In the genomic region with DNA sequence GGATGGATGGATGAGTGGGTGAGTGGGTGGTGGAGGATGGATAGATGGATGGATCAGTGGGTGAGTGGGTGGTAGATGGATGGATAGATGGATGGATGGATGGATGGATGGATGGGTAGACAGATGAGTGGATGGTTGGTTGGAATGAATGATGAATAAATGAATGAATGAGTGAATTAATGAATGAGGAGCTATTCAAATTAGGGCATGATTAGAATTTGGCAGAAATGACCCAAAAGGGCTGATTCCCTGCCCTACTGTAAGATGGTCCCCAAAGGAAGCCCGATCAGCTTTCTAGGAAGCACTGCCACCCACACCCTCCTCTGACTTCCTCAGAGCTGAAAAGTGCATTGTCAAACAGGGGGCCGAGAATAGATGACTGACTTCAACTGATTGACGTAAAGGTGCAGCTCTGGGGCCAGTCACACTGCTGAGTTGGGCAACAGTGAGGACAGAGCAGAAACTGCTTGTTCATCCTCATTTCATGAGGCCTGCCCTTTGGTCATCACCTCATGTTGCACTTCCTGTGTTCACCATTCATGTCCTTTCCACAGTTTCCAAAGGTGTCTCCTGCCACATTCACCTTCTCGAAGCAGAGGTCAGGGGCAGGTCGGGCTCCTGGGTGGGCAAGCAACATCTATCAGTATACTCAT, we compare ENCODE assay signal across 13 cellular contexts. TPM values are rescaled to one million over a fixed set of nuclear protein-coding genes. Genes with fewer than 3 reads are reported as not detected.
A peak's percentile ranks its signal among the peaks of the same experiment; 100 is the strongest.
DNase-seq lines count a peak whose midpoint lies in the region; ATAC-seq lines count a peak whose summit lies in the region.
"Had no signal": no experiment of that assay in that cellular context is flagged by ENCODE, and none has a peak within 500 bp of the region (broad histone marks: within the 10 kb centered on the region; RNA-seq: fewer than 3 reads in every experiment).

No MANE protein-coding gene starts in this region.

- H3K27me3 Mint-ChIP-seq in activated CD4-positive, alpha-beta T cell treated with anti-CD3 and anti-CD28 coated beads for 36 hours = no peaks in the 10 kb centered on the region
- H3K27me3 Mint-ChIP-seq in activated T-helper 1 cell treated with anti-CD3 and anti-CD28 coated beads, Interleukin-12 subunit alpha, Interleukin-12 subunit beta, Interleukin-2, Interleukin-4 antibody, amounts not matched to agents 30 ng/mL and 10 ng/mL and 1 ng/mL, durations not matched to agents 14 hours and 24 hours and 36 hours (ENCODE audit: insufficient read depth) = no peaks in the 10 kb centered on the region
- H3K27me3 Mint-ChIP-seq in natural killer cell treated with Interleukin-12 subunit alpha and Interleukin-12 subunit beta and Interleukin-15 and Interleukin-18, amount 100 ng/mL, for 72 hours = no peaks in the 10 kb centered on the region

- no peaks in the 10 kb centered on the region for H3K9me3 Mint-ChIP-seq in activated CD4-positive, alpha-beta T cell treated with anti-CD3 and anti-CD28 coated beads for 36 hours (ENCODE audit: low read depth)
- no peaks in the 10 kb centered on the region for H3K9me3 Mint-ChIP-seq in activated T-helper 1 cell treated with anti-CD3 and anti-CD28 coated beads, Interleukin-12 subunit alpha, Interleukin-12 subunit beta, Interleukin-2, Interleukin-4 antibody, amounts not matched to agents 30 ng/mL and 10 ng/mL and 1 ng/mL, durations not matched to agents 14 hours and 24 hours and 36 hours
- H3K9me3 Mint-ChIP-seq in natural killer cell treated with Interleukin-12 subunit alpha and Interleukin-12 subunit beta and Interleukin-15 and Interleukin-18, amount 100 ng/mL, for 72 hours = no peaks in the 10 kb centered on the region

- no peak for DNase-seq in activated CD4-positive, alpha-beta T cell treated with anti-CD3 and anti-CD28 coated beads for 36 hours
- no peak for DNase-seq in activated CD4-positive, alpha-beta T cell treated with anti-CD3 and anti-CD28 coated beads, Interleukin-2, amount 50 U/mL, for 48 hours
- no peak for DNase-seq in activated T-helper 1 cell treated with anti-CD3 and anti-CD28 coated beads, Interleukin-12 subunit alpha, Interleukin-12 subunit beta, Interleukin-2, Interleukin-4 antibody, amounts not matched to agents 30 ng/mL and 10 ng/mL and 1 ng/mL, durations not matched to agents 14 hours and 24 hours and 36 hours (ENCODE audit: low spot score)
- no peak for DNase-seq in natural killer cell treated with Interleukin-12 subunit alpha and Interleukin-12 subunit beta and Interleukin-15 and Interleukin-18, amount 100 ng/mL, for 72 hours (ENCODE audit: low spot score)
- DNase-seq in AG20443 (ENCODE audit: low spot score) = no peak
- DNase-seq: activated CD4-positive, alpha-beta T cell treated with anti-CD3 and anti-CD28 coated beads, Interleukin-2, amount 50 U/mL, for 1 hour; activated effector memory CD4-positive, alpha-beta T cell treated with Interleukin-2 at 50 U/mL for 16 hours; NCI-H2029; NCI-H524 treated with DMSO at 0.1 percent for 48 hours had no signal

- H3K36me3 Mint-ChIP-seq in activated CD4-positive, alpha-beta T cell treated with anti-CD3 and anti-CD28 coated beads for 36 hours (ENCODE audit: low read depth) = peaks cover 36% of the 10 kb centered on the region
- H3K36me3 Mint-ChIP-seq in activated T-helper 1 cell treated with anti-CD3 and anti-CD28 coated beads, Interleukin-12 subunit alpha, Interleukin-12 subunit beta, Interleukin-2, Interleukin-4 antibody, amounts not matched to agents 30 ng/mL and 10 ng/mL and 1 ng/mL, durations not matched to agents 14 hours and 24 hours and 36 hours (ENCODE audit: low read depth) = peaks cover 58% of the 10 kb centered on the region
- peaks cover 11% of the 10 kb centered on the region for H3K36me3 Mint-ChIP-seq in natural killer cell treated with Interleukin-12 subunit alpha and Interleukin-12 subunit beta and Interleukin-15 and Interleukin-18, amount 100 ng/mL, for 72 hours

- no peaks in the 10 kb centered on the region for H3K4me1 Mint-ChIP-seq in activated CD4-positive, alpha-beta T cell treated with anti-CD3 and anti-CD28 coated beads for 36 hours
- peaks cover 36% of the 10 kb centered on the region for H3K4me1 Mint-ChIP-seq in activated T-helper 1 cell treated with anti-CD3 and anti-CD28 coated beads, Interleukin-12 subunit alpha, Interleukin-12 subunit beta, Interleukin-2, Interleukin-4 antibody, amounts not matched to agents 30 ng/mL and 10 ng/mL and 1 ng/mL, durations not matched to agents 14 hours and 24 hours and 36 hours (ENCODE audit: low read depth)
- H3K4me1 Mint-ChIP-seq in natural killer cell treated with Interleukin-12 subunit alpha and Interleukin-12 subunit beta and Interleukin-15 and Interleukin-18, amount 100 ng/mL, for 72 hours (ENCODE audit: low read depth in 2 of 2) = peaks cover 9 to 10% of the 10 kb centered on the region in 2 donors

- intact Hi-C loops in activated CD4-positive, alpha-beta T cell treated with anti-CD3 and anti-CD28 coated beads for 36 hours (cut with DNase I, micrococcal nuclease) = no loop called here
- intact Hi-C loops in activated T-helper 1 cell treated with anti-CD3 and anti-CD28 coated beads, Interleukin-12 subunit alpha, Interleukin-12 subunit beta, Interleukin-2, Interleukin-4 antibody, amounts not matched to agents 30 ng/mL and 10 ng/mL and 1 ng/mL, durations not matched to agents 14 hours and 24 hours and 36 hours (cut with micrococcal nuclease) = no loop called here

- no peak overlapping the region for H3K27ac Mint-ChIP-seq in activated CD4-positive, alpha-beta T cell treated with anti-CD3 and anti-CD28 coated beads for 36 hours
- peak overlapping the region; percentile 80 for H3K27ac Mint-ChIP-seq in activated T-helper 1 cell treated with anti-CD3 and anti-CD28 coated beads, Interleukin-12 subunit alpha, Interleukin-12 subunit beta, Interleukin-2, Interleukin-4 antibody, amounts not matched to agents 30 ng/mL and 10 ng/mL and 1 ng/mL, durations not matched to agents 14 hours and 24 hours and 36 hours
- H3K27ac Mint-ChIP-seq in natural killer cell treated with Interleukin-12 subunit alpha and Interleukin-12 subunit beta and Interleukin-15 and Interleukin-18, amount 100 ng/mL, for 72 hours = peak overlapping the region; percentile 7 to 39

- POLR2A ChIA-PET in activated CD4-positive, alpha-beta T cell treated with anti-CD3 and anti-CD28 coated beads for 36 hours (lab: Charles Lee) = no interaction called here

- H3K4me3 Mint-ChIP-seq in activated CD4-positive, alpha-beta T cell treated with anti-CD3 and anti-CD28 coated beads for 36 hours = no peak overlapping the region
- no peak overlapping the region for H3K4me3 Mint-ChIP-seq in activated T-helper 1 cell treated with anti-CD3 and anti-CD28 coated beads, Interleukin-12 subunit alpha, Interleukin-12 subunit beta, Interleukin-2, Interleukin-4 antibody, amounts not matched to agents 30 ng/mL and 10 ng/mL and 1 ng/mL, durations not matched to agents 14 hours and 24 hours and 36 hours
- peak overlapping the region; percentile 7 for H3K4me3 Mint-ChIP-seq in natural killer cell treated with Interleukin-12 subunit alpha and Interleukin-12 subunit beta and Interleukin-15 and Interleukin-18, amount 100 ng/mL, for 72 hours

- peak; percentile 40 for ATAC-seq in activated CD4-positive, alpha-beta T cell treated with anti-CD3 and anti-CD28 coated beads for 36 hours
- ATAC-seq in HG02885 (IDR thresholded peaks at IDR 0.05; ENCODE audit: poor library complexity, unreplicated experiment) (peak; percentile 55), HG02840 (IDR thresholded peaks at IDR 0.05; ENCODE audit: low FRiP score, unreplicated experiment) (no peak), HG02759 (IDR thresholded peaks at IDR 0.05; ENCODE audit: unreplicated experiment) (no peak)
- ATAC-seq in natural killer cell treated with Interleukin-12 subunit alpha and Interleukin-12 subunit beta and Interleukin-15 and Interleukin-18, amount 100 ng/mL, for 72 hours = peak; percentile 68

- CTCF ChIA-PET in activated CD4-positive, alpha-beta T cell treated with anti-CD3 and anti-CD28 coated beads for 36 hours (lab: Charles Lee) = no interaction called here

RNA-seq across cellular contexts. Expression of a gene that starts 34.3 kb away (rescaled TPM):
- total RNA-seq in activated CD4-positive, alpha-beta T cell treated with anti-CD3 and anti-CD28 coated beads for 36 hours = 1 to 10 TPM; 3.5 to 3.7 TPM
- 2.2 and 2.3 TPM in 2 replicates for total RNA-seq in activated T-helper 1 cell treated with anti-CD3 and anti-CD28 coated beads, Interleukin-12 subunit alpha, Interleukin-12 subunit beta, Interleukin-2, Interleukin-4 antibody, amounts not matched to agents 30 ng/mL and 10 ng/mL and 1 ng/mL, durations not matched to agents 14 hours and 24 hours and 36 hours
- total RNA-seq in natural killer cell treated with Interleukin-12 subunit alpha and Interleukin-12 subunit beta and Interleukin-15 and Interleukin-18, amount 100 ng/mL, for 72 hours = 1 to 10 TPM in 1 of 2 donors, under 1 TPM in 1; 0.43 to 1.2 TPM
- total RNA-seq: A673 had no signal

Comparison
In these comparisons a context has a peak if more than half of its experiments do, and no peak if none do; other contexts are left out.
1. ATAC-seq: peak in activated CD4-positive, alpha-beta T cell treated with anti-CD3 and anti-CD28 coated beads for 36 hours (single experiment), HG02885 (single experiment) and natural killer cell treated with Interleukin-12 subunit alpha and Interleukin-12 subunit beta and Interleukin-15 and Interleukin-18, amount 100 ng/mL, for 72 hours (2 of 2); none in HG02840 (single experiment) and HG02759 (single experiment).